19 cellular contexts compared by ENCODE assay signal in the genomic region with DNA sequence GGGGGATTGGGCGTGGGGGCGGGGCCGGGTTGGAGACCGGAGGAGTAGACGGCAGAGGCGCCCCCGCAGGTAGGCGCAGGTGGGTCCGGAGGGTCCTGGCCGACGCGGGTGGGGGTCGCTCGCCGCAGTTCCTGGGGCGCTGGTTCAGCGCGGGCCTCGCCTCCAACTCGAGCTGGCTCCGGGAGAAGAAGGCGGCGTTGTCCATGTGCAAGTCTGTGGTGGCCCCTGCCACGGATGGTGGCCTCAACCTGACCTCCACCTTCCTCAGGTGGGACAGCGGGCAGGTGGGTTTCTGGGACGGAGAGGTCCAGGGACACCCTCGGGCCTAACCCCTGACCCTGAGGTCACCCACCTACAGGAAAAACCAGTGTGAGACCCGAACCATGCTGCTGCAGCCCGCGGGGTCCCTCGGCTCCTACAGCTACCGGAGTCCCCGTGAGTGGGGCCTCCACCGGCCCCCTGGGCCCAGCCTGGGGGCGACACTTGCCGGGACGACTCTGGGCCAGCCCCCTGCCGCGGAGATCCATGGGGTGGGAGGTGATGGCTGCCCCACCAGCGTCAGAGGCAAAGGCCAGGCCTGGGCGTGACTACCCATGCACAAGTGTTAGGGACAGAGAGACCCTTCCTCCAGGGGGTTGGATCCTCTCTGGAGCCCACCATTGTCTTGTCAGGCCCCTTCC. TPM values are rescaled to one million over a fixed set of nuclear protein-coding genes. Genes with fewer than 3 reads are reported as not detected.
DNase-seq lines count a peak whose midpoint lies in the region; ATAC-seq and TF ChIP-seq lines count a peak whose summit lies in the region.
"Had no signal": no experiment of that assay in that cellular context is flagged by ENCODE, and none has a peak within 500 bp of the region (broad histone marks: within the 10 kb centered on the region; RNA-seq: fewer than 3 reads in every experiment).

No MANE protein-coding gene starts in this region.

- H3K36me3 Mint-ChIP-seq in activated CD8-positive, alpha-beta memory T cell treated with anti-CD3 and anti-CD28 coated beads, Interleukin-2, amount 10 ng/mL, durations not matched to agents 7 days and 5 days, result no peaks in the 10 kb centered on the region
- no peaks in the 10 kb centered on the region for H3K36me3 Mint-ChIP-seq in CD8-positive, alpha-beta T cell
- no peaks in the 10 kb centered on the region for H3K36me3 Mint-ChIP-seq in activated CD4-positive, alpha-beta T cell treated with anti-CD3 and anti-CD28 coated beads, Interleukin-2, amount 10 ng/mL, durations not matched to agents 24 days and 14 days (ENCODE audit: low read depth)
- H3K36me3 Mint-ChIP-seq: CD8-positive, alpha-beta memory T cell had no signal

- H3K4me1 ChIP-seq in HEK293 (ENCODE audit: control insufficient read depth, insufficient read depth, low read length), result no peaks in the 10 kb centered on the region
- peaks cover 35% of the 10 kb centered on the region for H3K4me1 ChIP-seq in CD8-positive, alpha-beta T cell (ENCODE audit: insufficient read depth, low read length)

- H3K27ac Mint-ChIP-seq in activated CD8-positive, alpha-beta memory T cell treated with anti-CD3 and anti-CD28 coated beads, Interleukin-2, amount 10 ng/mL, durations not matched to agents 7 days and 5 days, result no peak overlapping the region
- no peak overlapping the region for H3K27ac Mint-ChIP-seq in CD8-positive, alpha-beta T cell
- no peak overlapping the region for H3K27ac Mint-ChIP-seq in activated CD4-positive, alpha-beta T cell treated with anti-CD3 and anti-CD28 coated beads, Interleukin-2, amount 10 ng/mL, durations not matched to agents 24 days and 14 days
- H3K27ac Mint-ChIP-seq: activated B cell treated with CpG ODN at 0.5 μM for 24 hours; activated naive CD8-positive, alpha-beta T cell treated with anti-CD3 and anti-CD28 coated beads, Interleukin-2, amount 50 U/mL, for 24 hours; CD8-positive, alpha-beta memory T cell had no signal

- H3K9me3 ChIP-seq in HEK293 (ENCODE audit: control insufficient read depth, insufficient read depth, low read depth, low read length), result no peaks in the 10 kb centered on the region
- H3K9me3 ChIP-seq in CD8-positive, alpha-beta T cell (ENCODE audit: low read length), result no peaks in the 10 kb centered on the region
- H3K9me3 ChIP-seq: tibial artery had no signal

- CTCF ChIA-PET in activated CD8-positive, alpha-beta memory T cell treated with anti-CD3 and anti-CD28 coated beads, Interleukin-2, amount 10 ng/mL, durations not matched to agents 7 days and 5 days (lab: Charles Lee), result interaction anchor here (1.2 to 1.9 kb wide), 7 partner anchors 13 to 117 kb away, joined by 3 to 11 read pairs (median 4); a partner anchor contains a TSS
- CTCF ChIA-PET in HEK293 (lab: Yijun Ruan, JAX), result no interaction called here
- CTCF ChIA-PET in CD8-positive, alpha-beta T cell (lab: Charles Lee), result interaction anchor here (1.0 to 1.1 kb wide), 2 partner anchors 19 to 57 kb away, joined by 3 read pairs; no protein-coding TSS in a partner anchor

- TF ChIP-seq CTCF in HEK293 (tag by site-specific recombination; IDR thresholded peaks at IDR 0.05) (no peak), retinal pigment epithelial cell (conservative IDR thresholded peaks at IDR 0.05; ENCODE audit: low read depth, low read length) (no peak)
- TF ChIP-seq CTCF in CD8-positive, alpha-beta T cell (IDR thresholded peaks at IDR 0.05), result no peak

- peaks cover 16% of the 10 kb centered on the region for H3K4me1 Mint-ChIP-seq in activated CD8-positive, alpha-beta memory T cell treated with anti-CD3 and anti-CD28 coated beads, Interleukin-2, amount 10 ng/mL, durations not matched to agents 7 days and 5 days
- H3K4me1 Mint-ChIP-seq in CD8-positive, alpha-beta T cell (ENCODE audit: low read depth), result peaks cover 24% of the 10 kb centered on the region
- H3K4me1 Mint-ChIP-seq in activated CD4-positive, alpha-beta T cell treated with anti-CD3 and anti-CD28 coated beads, Interleukin-2, amount 10 ng/mL, durations not matched to agents 24 days and 14 days, result peaks cover 7% of the 10 kb centered on the region

- peaks cover 9% of the 10 kb centered on the region for H3K27me3 Mint-ChIP-seq in activated CD8-positive, alpha-beta memory T cell treated with anti-CD3 and anti-CD28 coated beads, Interleukin-2, amount 10 ng/mL, durations not matched to agents 7 days and 5 days
- H3K27me3 Mint-ChIP-seq in CD8-positive, alpha-beta T cell (ENCODE audit: low read depth), result peaks cover 4% of the 10 kb centered on the region
- H3K27me3 Mint-ChIP-seq in activated CD4-positive, alpha-beta T cell treated with anti-CD3 and anti-CD28 coated beads, Interleukin-2, amount 10 ng/mL, durations not matched to agents 24 days and 14 days, result peaks cover 9% of the 10 kb centered on the region

- H3K4me3 Mint-ChIP-seq in activated CD8-positive, alpha-beta memory T cell treated with anti-CD3 and anti-CD28 coated beads, Interleukin-2, amount 10 ng/mL, durations not matched to agents 7 days and 5 days, result no peak overlapping the region
- no peak overlapping the region for H3K4me3 Mint-ChIP-seq in CD8-positive, alpha-beta T cell
- no peak overlapping the region for H3K4me3 Mint-ChIP-seq in activated CD4-positive, alpha-beta T cell treated with anti-CD3 and anti-CD28 coated beads, Interleukin-2, amount 10 ng/mL, durations not matched to agents 24 days and 14 days
- H3K4me3 Mint-ChIP-seq: activated B cell treated with CpG ODN at 0.5 μM for 24 hours; activated naive CD8-positive, alpha-beta T cell treated with anti-CD3 and anti-CD28 coated beads, Interleukin-2, amount 50 U/mL, for 24 hours; neural crest cell had no signal

- peak; percentile 5 for ATAC-seq in activated CD8-positive, alpha-beta memory T cell treated with anti-CD3 and anti-CD28 coated beads, Interleukin-2, amount 10 ng/mL, durations not matched to agents 7 days and 5 days
- no peak for ATAC-seq in CD8-positive, alpha-beta T cell
- ATAC-seq: activated naive CD8-positive, alpha-beta T cell treated with anti-CD3 and anti-CD28 coated beads, Interleukin-2, amount 50 U/mL, for 24 hours had no signal

- DNase-seq in activated CD8-positive, alpha-beta memory T cell treated with anti-CD3 and anti-CD28 coated beads, Interleukin-2, amount 10 ng/mL, durations not matched to agents 7 days and 5 days, result no peak
- DNase-seq in activated CD8-positive, alpha-beta memory T cell treated with anti-CD3 and anti-CD28 coated beads, Interleukin-2, amount 50 U/mL, for 4 hours, result no peak
- DNase-seq in retinal pigment epithelial cell (ENCODE audit: low read depth) (no peak), islet precursor cell (no peak)
- no peak for DNase-seq in CD8-positive, alpha-beta T cell
- DNase-seq in activated CD4-positive, alpha-beta T cell treated with anti-CD3 and anti-CD28 coated beads, Interleukin-2, amount 10 ng/mL, durations not matched to agents 24 days and 14 days, result no peak
- DNase-seq: activated B cell treated with CpG ODN at 0.5 μM for 24 hours, foreskin melanocyte, NCI-H1092, NCI-H187 treated with DMSO at 0.1 percent for 48 hours, NCI-H524 treated with DMSO at 0.1 percent for 48 hours had no signal

- H3K27ac ChIP-seq in HEK293 (ENCODE audit: extremely low read depth, low read depth, low read length), result no peak overlapping the region
- H3K27ac ChIP-seq in cingulate gyrus (ENCODE audit: low read depth, low read length), result peak overlapping the region; percentile 65
- no peak overlapping the region for H3K27ac ChIP-seq in CD8-positive, alpha-beta T cell (ENCODE audit: low read depth, low read length)
- H3K27ac ChIP-seq: tibial artery had no signal

- H3K4me3 ChIP-seq in HEK293 (ENCODE audit: low read depth, low read length), result no peak overlapping the region
- peak overlapping the region; percentile 29 for H3K4me3 ChIP-seq in retinal pigment epithelial cell (ENCODE audit: low read length)
- H3K4me3 ChIP-seq in CD8-positive, alpha-beta T cell (ENCODE audit: low read depth, low read length), result no peak overlapping the region

- intact Hi-C loops in CD8-positive, alpha-beta T cell (cut with DNase I, micrococcal nuclease), result loop anchor here (1.0 kb wide), 6 partner anchors 13 to 188 kb away; a partner anchor contains a TSS
- intact Hi-C loops in activated CD4-positive, alpha-beta T cell treated with anti-CD3 and anti-CD28 coated beads, Interleukin-2, amount 10 ng/mL, durations not matched to agents 24 days and 14 days (cut with micrococcal nuclease), result loop anchor here (2.0 to 10.0 kb wide), 2 partner anchors 14 to 176 kb away; a partner anchor contains a TSS

- POLR2A ChIA-PET in HEK293 (lab: Yijun Ruan, JAX), result interaction anchor here (1.0 to 1.6 kb wide), 3 partner anchors 13 to 108 kb away, joined by 3 to 8 read pairs (median 4); a partner anchor contains a TSS
- POLR2A ChIA-PET in CD8-positive, alpha-beta T cell (lab: Charles Lee), result interaction anchor here (1.4 to 1.9 kb wide), 3 partner anchors 13 to 31 kb away, joined by 4 to 7 read pairs (median 5); a partner anchor contains a TSS

- H3K27me3 ChIP-seq in CD8-positive, alpha-beta T cell (ENCODE audit: insufficient read depth, low read length), result no peaks in the 10 kb centered on the region

- no peaks in the 10 kb centered on the region for H3K36me3 ChIP-seq in HEK293 (ENCODE audit: control insufficient read depth in 2 of 2, insufficient read depth in 1 of 2, low read length in 2 of 2)
- no peaks in the 10 kb centered on the region for H3K36me3 ChIP-seq in CD8-positive, alpha-beta T cell (ENCODE audit: insufficient read depth, low read length)
- H3K36me3 ChIP-seq: tibial artery had no signal

- H3K9me3 Mint-ChIP-seq in activated CD8-positive, alpha-beta memory T cell treated with anti-CD3 and anti-CD28 coated beads, Interleukin-2, amount 10 ng/mL, durations not matched to agents 7 days and 5 days (ENCODE audit: low read depth), result no peaks in the 10 kb centered on the region
- H3K9me3 Mint-ChIP-seq in CD8-positive, alpha-beta T cell, result no peaks in the 10 kb centered on the region
- no peaks in the 10 kb centered on the region for H3K9me3 Mint-ChIP-seq in activated CD4-positive, alpha-beta T cell treated with anti-CD3 and anti-CD28 coated beads, Interleukin-2, amount 10 ng/mL, durations not matched to agents 24 days and 14 days
- H3K9me3 Mint-ChIP-seq: activated B cell treated with CpG ODN at 0.5 μM for 24 hours; activated naive CD8-positive, alpha-beta T cell treated with anti-CD3 and anti-CD28 coated beads, Interleukin-2, amount 50 U/mL, for 24 hours; CD8-positive, alpha-beta memory T cell; neural crest cell had no signal

RNA-seq across cellular contexts. Expression of a gene that starts 1.7 kb away (rescaled TPM):
- 1 to 10 TPM; 1.2 to 3.2 TPM for total RNA-seq in activated CD8-positive, alpha-beta memory T cell treated with anti-CD3 and anti-CD28 coated beads, Interleukin-2, amount 10 ng/mL, durations not matched to agents 7 days and 5 days
- 1 to 10 TPM; 7.5 to 7.8 TPM for total RNA-seq in CD8-positive, alpha-beta T cell
- not detected in 2 replicates for total RNA-seq in activated CD4-positive, alpha-beta T cell treated with anti-CD3 and anti-CD28 coated beads, Interleukin-2, amount 10 ng/mL, durations not matched to agents 24 days and 14 days
- total RNA-seq: activated B cell treated with CpG ODN at 0.5 μM for 24 hours, G401, neural crest cell had no signal

RNA-seq across cellular contexts. Expression of a gene that starts 3.8 kb away (rescaled TPM):
- under 1 TPM in 1 of 2 experiments, not detected in 1; 0.09 TPM for total RNA-seq in activated CD8-positive, alpha-beta memory T cell treated with anti-CD3 and anti-CD28 coated beads, Interleukin-2, amount 10 ng/mL, durations not matched to agents 7 days and 5 days
- under 1 TPM; 0.30 to 0.58 TPM for total RNA-seq in CD8-positive, alpha-beta T cell
- total RNA-seq in activated CD4-positive, alpha-beta T cell treated with anti-CD3 and anti-CD28 coated beads, Interleukin-2, amount 10 ng/mL, durations not matched to agents 24 days and 14 days, result not detected in 2 replicates
- total RNA-seq: activated B cell treated with CpG ODN at 0.5 μM for 24 hours, G401, neural crest cell had no signal

RNA-seq across cellular contexts. Expression of a gene that starts 13.2 kb away (rescaled TPM):
- total RNA-seq in activated CD8-positive, alpha-beta memory T cell treated with anti-CD3 and anti-CD28 coated beads, Interleukin-2, amount 10 ng/mL, durations not matched to agents 7 days and 5 days, result 10 to 100 TPM; 68.6 to 94.8 TPM
- 100 to 1,000 TPM; 101 to 111 TPM for total RNA-seq in CD8-positive, alpha-beta T cell
- total RNA-seq in activated CD4-positive, alpha-beta T cell treated with anti-CD3 and anti-CD28 coated beads, Interleukin-2, amount 10 ng/mL, durations not matched to agents 24 days and 14 days, result 87.8 and 90.2 TPM in 2 replicates

RNA-seq across cellular contexts. Expression of a gene that starts 17.4 kb away (rescaled TPM):
- total RNA-seq in activated CD8-positive, alpha-beta memory T cell treated with anti-CD3 and anti-CD28 coated beads, Interleukin-2, amount 10 ng/mL, durations not matched to agents 7 days and 5 days, result 1 to 10 TPM; 3.8 to 7.8 TPM
- total RNA-seq in CD8-positive, alpha-beta T cell, result 1 to 10 TPM; 7.6 to 8.8 TPM
- not detected in 2 replicates for total RNA-seq in activated CD4-positive, alpha-beta T cell treated with anti-CD3 and anti-CD28 coated beads, Interleukin-2, amount 10 ng/mL, durations not matched to agents 24 days and 14 days
- total RNA-seq: activated B cell treated with CpG ODN at 0.5 μM for 24 hours, cerebellum, neural crest cell had no signal

RNA-seq across cellular contexts. Expression of a gene that starts 26.9 kb away (rescaled TPM):
- 1 to 10 TPM in 1 of 2 experiments, under 1 TPM in 1; 0.68 to 1.2 TPM for total RNA-seq in activated CD8-positive, alpha-beta memory T cell treated with anti-CD3 and anti-CD28 coated beads, Interleukin-2, amount 10 ng/mL, durations not matched to agents 7 days and 5 days
- 1 to 10 TPM; 1.0 to 2.4 TPM for total RNA-seq in CD8-positive, alpha-beta T cell
- 1.3 and 2.3 TPM in 2 replicates for total RNA-seq in activated CD4-positive, alpha-beta T cell treated with anti-CD3 and anti-CD28 coated beads, Interleukin-2, amount 10 ng/mL, durations not matched to agents 24 days and 14 days
- total RNA-seq: G401 had no signal
